ENCODE assay signal across 10 cellular contexts in the genomic region with DNA sequence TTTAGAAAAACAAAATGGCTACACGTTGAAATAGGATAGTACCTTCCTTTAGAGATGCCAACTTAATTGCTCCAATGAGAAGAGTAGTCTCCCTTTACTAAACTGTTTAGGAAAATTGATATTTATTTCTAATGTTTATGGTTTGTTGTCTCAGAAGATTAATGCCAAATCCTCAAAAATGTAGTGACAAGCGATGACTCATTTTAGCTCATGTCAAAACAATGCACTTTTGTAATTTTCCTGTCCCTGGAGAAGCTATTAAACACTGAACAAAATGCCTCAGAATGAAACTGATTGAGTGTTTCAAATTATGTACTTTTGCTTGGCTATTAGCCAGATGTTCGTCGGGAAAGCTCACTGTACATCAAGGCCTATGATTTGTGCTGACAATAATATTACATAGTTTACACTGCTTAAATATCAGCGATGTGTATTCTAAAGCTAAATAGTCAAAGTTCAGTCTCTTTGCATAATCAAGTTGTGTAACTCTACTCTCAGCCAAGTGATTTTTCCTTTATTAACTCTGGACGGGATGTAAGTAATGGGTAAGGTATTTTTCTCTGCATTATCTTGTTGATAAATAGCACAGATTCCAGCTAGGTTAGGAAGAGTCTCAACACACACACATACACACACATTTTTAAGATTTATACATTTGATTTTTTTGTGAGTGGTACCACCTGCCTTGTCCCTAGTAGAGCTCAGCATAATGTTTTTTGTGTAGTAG.
DNase-seq lines count a peak whose midpoint lies in the region; ATAC-seq and TF ChIP-seq lines count a peak whose summit lies in the region.
"Had no signal": no experiment of that assay in that cellular context is flagged by ENCODE, and none has a peak within 500 bp of the region (broad histone marks: within the 10 kb centered on the region; RNA-seq: fewer than 3 reads in every experiment).

No MANE protein-coding gene starts in this region.

- H3K79me2 ChIP-seq in KMS-11 (ENCODE audit: insufficient read depth, low read depth) = peaks cover 6% of the 10 kb centered on the region; the same call in 1 of the 2 replicates

- in situ Hi-C loops in brain microvascular endothelial cell (cut with HindIII; ENCODE audit: low pct_ligation_motif_present, low sequenced_read_pairs) = no loop called here

- no peak for TF ChIP-seq CTCF in KMS-11 (conservative IDR thresholded peaks at IDR 0.05; ENCODE audit: low read depth, low read length)
- TF ChIP-seq CTCF in brain microvascular endothelial cell (IDR thresholded peaks at IDR 0.05; ENCODE audit: low read depth, low read length, missing control alignments) = no peak
- no peak for TF ChIP-seq CTCF in right lobe of liver (IDR thresholded peaks at IDR 0.05)

- TF ChIP-seq POLR2A in right lobe of liver (IDR thresholded peaks at IDR 0.05) = no peak

- intact Hi-C loops in right lobe of liver (cut with DNase I) (no loop called here), aorta (cut with DNase I) (no loop called here)

- H3K4me2 ChIP-seq in KMS-11 = peak overlapping the region; percentile 65

- H3K4me1 ChIP-seq in KMS-11 (ENCODE audit: low read depth, poor library complexity, severe bottlenecking) (peaks cover 72% of the 10 kb centered on the region), right lobe of liver (peaks cover 0 to 13% (median 3%) of the 10 kb centered on the region in 4 donors), aorta (ENCODE audit: control insufficient read depth in 1 of 2, insufficient read depth in 2 of 2, low read length in 2 of 2) (peaks cover 0 to 3% of the 10 kb centered on the region in 2 donors)

- WGBS in right lobe of liver (ENCODE audit: insufficient coverage, low coverage, low lambda C conversion rate, missing lambda C conversion rate) = 10% methylated on average over 6 of the region's 6 CpGs
- 41 to 43% methylated on average over 6 of the region's 6 CpGs for WGBS in aorta, 2 donors

- H2AFZ ChIP-seq in KMS-11 (ENCODE audit: low read depth) = no peak overlapping the region

- no peak overlapping the region; the same call in 1 of the 2 replicates for H3K9ac ChIP-seq in KMS-11

- H3K9me3 ChIP-seq in right lobe of liver (no peaks in the 10 kb centered on the region), aorta (ENCODE audit: control insufficient read depth, low read length) (no peaks in the 10 kb centered on the region)

- DNase-seq in AG08395 (ENCODE audit: low spot score) = peak; percentile 53
- DNase-seq in brain microvascular endothelial cell = peak; percentile 58
- no peak for DNase-seq in right lobe of liver
- no peak for DNase-seq in medulla oblongata (ENCODE audit: extremely low spot score)
- DNase-seq in aorta = no peak
- no peak for DNase-seq in HuH-7 (ENCODE audit: low spot score)
- DNase-seq: activated naive CD8-positive, alpha-beta T cell treated with anti-CD3 and anti-CD28 coated beads, Interleukin-2, amount 10 ng/mL, durations not matched to agents 7 days and 5 days; stimulated activated CD4-positive, alpha-beta T cell treated with anti-CD3 and anti-CD28 coated beads, Interleukin-4, amount 100 ng/mL, for 4 hours had no signal

- no peaks in the 10 kb centered on the region for H4K20me1 ChIP-seq in KMS-11 (ENCODE audit: insufficient read depth)

- H3K27ac ChIP-seq in KMS-11 (peak overlapping the region; percentile 68), brain microvascular endothelial cell (peak overlapping the region; percentile 77), right lobe of liver (peak overlapping the region; percentile 10 to 74 (median 38)), aorta (ENCODE audit: low read depth in 1 of 2, low read length in 2 of 2) (no peak overlapping the region)

- H3K27me3 ChIP-seq in KMS-11 (ENCODE audit: insufficient read depth, low read depth) (no peaks in the 10 kb centered on the region), brain microvascular endothelial cell (replicated peaks) (no peaks in the 10 kb centered on the region), right lobe of liver (no peaks in the 10 kb centered on the region), aorta (ENCODE audit: control insufficient read depth in 1 of 2, insufficient read depth in 2 of 2, low read length in 1 of 2) (no peaks in the 10 kb centered on the region)

- H3K36me3 ChIP-seq in KMS-11 (ENCODE audit: insufficient read depth) (no peaks in the 10 kb centered on the region), brain microvascular endothelial cell (replicated peaks) (no peaks in the 10 kb centered on the region), right lobe of liver (no peaks in the 10 kb centered on the region), aorta (ENCODE audit: control insufficient read depth in 1 of 2, insufficient read depth in 2 of 2, low read length in 1 of 2) (no peaks in the 10 kb centered on the region)

- ATAC-seq in right lobe of liver (peak; percentile 81 to 91 (median 90)), GM21526 (IDR thresholded peaks at IDR 0.05; ENCODE audit: low FRiP score, unreplicated experiment) (no peak), aorta (ENCODE audit: low FRiP score) (no peak)

- H3K4me3 ChIP-seq in KMS-11 (IDR thresholded peaks at IDR 0.05; ENCODE audit: insufficient read depth, low read depth, low read length) (peak overlapping the region; percentile 24), brain microvascular endothelial cell (ENCODE audit: low read depth, low read length) (no peak overlapping the region), right lobe of liver (no peak overlapping the region), aorta (ENCODE audit: low read length in 2 of 2) (no peak overlapping the region)

Comparison
In these comparisons a context has a peak if more than half of its experiments do, and no peak if none do; other contexts are left out.
1. DNase-seq: peak in AG08395 (single experiment) and brain microvascular endothelial cell (single experiment); none in right lobe of liver (0 of 3), medulla oblongata (single experiment), aorta (0 of 2) and HuH-7 (single experiment).
2. H3K27ac ChIP-seq: peak in KMS-11 (single experiment), brain microvascular endothelial cell (single experiment) and right lobe of liver (3 of 3); none in aorta (0 of 2).
3. ATAC-seq: peak in right lobe of liver (4 of 4); none in GM21526 (single experiment) and aorta (single experiment).